ENCODE assay signal across 17 cellular contexts in the genomic region with DNA sequence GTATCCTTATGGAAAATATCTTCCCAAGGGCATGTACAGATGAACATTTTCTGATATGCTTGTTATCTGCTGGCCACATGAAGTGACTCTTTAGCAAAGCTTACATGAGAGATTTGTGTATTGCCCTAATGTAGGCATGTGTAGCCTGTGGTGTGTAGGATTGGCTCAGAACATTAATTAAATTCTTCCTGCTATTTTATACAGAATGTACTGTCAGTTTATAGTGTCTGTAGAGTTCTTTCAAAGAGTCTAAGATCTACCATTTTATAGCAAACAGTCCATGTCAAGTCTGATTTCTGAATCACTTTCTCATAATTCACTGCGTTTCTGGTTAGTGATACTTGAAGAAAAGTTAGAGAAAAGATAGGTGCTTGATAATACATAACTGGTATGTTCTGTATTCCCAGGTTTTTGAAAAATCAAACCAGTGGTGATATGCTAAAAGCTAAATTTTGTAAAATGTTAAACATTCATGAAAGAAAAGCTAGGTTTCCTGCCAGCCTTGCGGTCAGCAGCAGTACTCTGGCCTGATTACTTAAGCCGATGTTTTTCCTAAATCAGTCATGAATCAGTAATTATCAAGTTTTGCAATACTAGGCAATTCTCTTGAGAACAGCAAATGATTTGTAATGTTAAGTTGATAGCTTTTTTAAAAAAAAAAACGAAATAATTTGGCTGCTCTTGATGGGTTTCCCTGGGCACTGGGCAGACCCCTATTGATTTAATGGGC. TPM values are rescaled to one million over a fixed set of nuclear protein-coding genes. Genes with fewer than 3 reads are reported as not detected.
DNase-seq lines count a peak whose midpoint lies in the region; ATAC-seq and TF ChIP-seq lines count a peak whose summit lies in the region.
"Had no signal": no experiment of that assay in that cellular context is flagged by ENCODE, and none has a peak within 500 bp of the region (broad histone marks: within the 10 kb centered on the region; RNA-seq: fewer than 3 reads in every experiment).

No MANE protein-coding gene starts in this region.

- H3K27ac Mint-ChIP-seq in activated naive CD8-positive, alpha-beta T cell treated with anti-CD3 and anti-CD28 coated beads, Interleukin-2, amount 50 U/mL, for 24 hours, result no peak overlapping the region
- H3K27ac Mint-ChIP-seq: CD4-positive, alpha-beta memory T cell had no signal

- H3K9me3 Mint-ChIP-seq in activated naive CD8-positive, alpha-beta T cell treated with anti-CD3 and anti-CD28 coated beads, Interleukin-2, amount 50 U/mL, for 24 hours, result no peaks in the 10 kb centered on the region
- H3K9me3 Mint-ChIP-seq: activated T-cell treated with anti-CD3 and anti-CD28 coated beads, Interleukin-2, amount 50 U/mL, for 4 hours had no signal

- H3K4ac ChIP-seq in mesendoderm (ENCODE audit: low read depth, low read length), result no peak overlapping the region

- H3K18ac ChIP-seq in mesendoderm (ENCODE audit: low read length), result no peak overlapping the region

- H3K9me3 ChIP-seq in adipocyte (ENCODE audit: control insufficient read depth, low read length) (no peaks in the 10 kb centered on the region), skeletal muscle satellite cell (replicated peaks; ENCODE audit: low read length) (no peaks in the 10 kb centered on the region), PC-3 (ENCODE audit: low read length) (no peaks in the 10 kb centered on the region)
- H3K9me3 ChIP-seq: ascending aorta, psoas muscle had no signal

- no peak overlapping the region for H2AK5ac ChIP-seq in mesendoderm (ENCODE audit: low read length)

- no peak for ATAC-seq in activated naive CD8-positive, alpha-beta T cell treated with anti-CD3 and anti-CD28 coated beads, Interleukin-2, amount 50 U/mL, for 24 hours
- no peak for ATAC-seq in PC-3
- ATAC-seq: activated T-cell treated with anti-CD3 and anti-CD28 coated beads, Interleukin-2, amount 50 U/mL, for 4 hours had no signal

- H2BK15ac ChIP-seq in mesendoderm (replicated peaks; ENCODE audit: low read depth), result no peak overlapping the region

- DNase-seq in GM04503 (ENCODE audit: low read depth) (peak; percentile 50), adipocyte (ENCODE audit: low read depth) (peak; percentile 88), foreskin fibroblast (peak; percentile 25 to 67), mesendoderm (no peak), GM10266 (ENCODE audit: extremely low spot score) (no peak), PC-3 (no peak)
- DNase-seq in activated naive CD8-positive, alpha-beta T cell treated with anti-CD3 and anti-CD28 coated beads, Interleukin-2, amount 50 U/mL, for 24 hours, result no peak
- DNase-seq: activated T-cell treated with anti-CD3 and anti-CD28 coated beads, Interleukin-2, amount 50 U/mL, for 4 hours; CD4-positive, alpha-beta memory T cell; GDM1; NCI-H1048; psoas muscle; stimulated activated CD4-positive, alpha-beta T cell treated with anti-CD3 and anti-CD28 coated beads, Interleukin-4, amount 100 ng/mL, for 24 hours; stimulated activated naive CD4-positive, alpha-beta T cell treated with Interleukin-2 at 50 U/mL for 16 hours; T-helper 1 cell had no signal

- TF ChIP-seq CTCF in foreskin fibroblast (IDR thresholded peaks at IDR 0.05; ENCODE audit: low read depth, low read length) (no peak), GM10266 (IDR thresholded peaks at IDR 0.05; ENCODE audit: control insufficient read depth, insufficient read depth, low read depth, missing control alignments) (no peak), PC-3 (conservative IDR thresholded peaks at IDR 0.05; ENCODE audit: low read depth, low read length) (no peak)

- no peak overlapping the region for H2BK5ac ChIP-seq in mesendoderm (ENCODE audit: low read length)

- H4K5ac ChIP-seq in mesendoderm (ENCODE audit: low read length), result no peak overlapping the region

- H3K4me2 ChIP-seq in skeletal muscle satellite cell (ENCODE audit: low read length) (peak overlapping the region; percentile 21), mesendoderm (ENCODE audit: low read length) (no peak overlapping the region), PC-3 (ENCODE audit: low read length) (no peak overlapping the region)

- no peak overlapping the region for H3K4me3 Mint-ChIP-seq in activated naive CD8-positive, alpha-beta T cell treated with anti-CD3 and anti-CD28 coated beads, Interleukin-2, amount 50 U/mL, for 24 hours
- H3K4me3 Mint-ChIP-seq: activated T-cell treated with anti-CD3 and anti-CD28 coated beads, Interleukin-2, amount 50 U/mL, for 4 hours; CD4-positive, alpha-beta memory T cell had no signal

- H3K9me2 ChIP-seq in PC-3 (replicated peaks; ENCODE audit: low read length), result no peaks in the 10 kb centered on the region

- H3K4me1 ChIP-seq in adipocyte (ENCODE audit: control insufficient read depth, insufficient read depth, low read length) (peaks cover 39% of the 10 kb centered on the region), skeletal muscle satellite cell (ENCODE audit: control insufficient read depth, insufficient read depth, low read length) (peaks cover 28% of the 10 kb centered on the region), mesendoderm (ENCODE audit: control insufficient read depth, low read depth, low read length) (no peaks in the 10 kb centered on the region), PC-3 (ENCODE audit: insufficient read depth, low read length) (peaks cover 22% of the 10 kb centered on the region)
- H3K4me1 ChIP-seq: ascending aorta, psoas muscle had no signal

- BruUV-seq in PC-3 (replicated peaks; lab: Mats Ljungman, UMichigan), result no TSS peak

- H3F3A ChIP-seq in PC-3 (ENCODE audit: low read length, unreplicated experiment), result no peaks in the 10 kb centered on the region

- H3K4me3 ChIP-seq in adipocyte (ENCODE audit: low read length) (peak overlapping the region; percentile 73), foreskin fibroblast (ENCODE audit: low read depth in 1 of 2, low read length in 2 of 2) (no peak overlapping the region), skeletal muscle satellite cell (ENCODE audit: low read length) (no peak overlapping the region), mesendoderm (ENCODE audit: low read length) (no peak overlapping the region), PC-3 (ENCODE audit: low read length) (no peak overlapping the region)
- H3K4me3 ChIP-seq: ascending aorta, psoas muscle had no signal

- H3K36me3 Mint-ChIP-seq in activated naive CD8-positive, alpha-beta T cell treated with anti-CD3 and anti-CD28 coated beads, Interleukin-2, amount 50 U/mL, for 24 hours (ENCODE audit: low read depth), result no peaks in the 10 kb centered on the region
- H3K36me3 Mint-ChIP-seq: CD4-positive, alpha-beta memory T cell had no signal

- no CpG with 5 or more reads among the region's 4 CpGs for WGBS in mesendoderm (ENCODE audit: extremely low coverage, insufficient coverage, low lambda C conversion rate)

- no peaks in the 10 kb centered on the region for H3K79me2 ChIP-seq in mesendoderm (ENCODE audit: control insufficient read depth, insufficient read depth, low read length)
- H3K79me2 ChIP-seq in PC-3 (ENCODE audit: low read length), result no peaks in the 10 kb centered on the region

- H3K27me3 ChIP-seq in adipocyte (replicated peaks; ENCODE audit: control insufficient read depth, insufficient read depth, low read length) (peaks cover 19% of the 10 kb centered on the region), skeletal muscle satellite cell (ENCODE audit: control insufficient read depth, insufficient read depth, low read length) (no peaks in the 10 kb centered on the region), mesendoderm (ENCODE audit: insufficient read depth, low read length, poor library complexity) (no peaks in the 10 kb centered on the region), PC-3 (ENCODE audit: low read length) (no peaks in the 10 kb centered on the region)
- H3K27me3 ChIP-seq: ascending aorta had no signal

- H4K8ac ChIP-seq in mesendoderm (ENCODE audit: low read depth, low read length), result no peak overlapping the region

- H2AFZ ChIP-seq in PC-3 (ENCODE audit: low read length), result no peak overlapping the region

- CTCF ChIA-PET in PC-3 (lab: Charles Lee), result no interaction called here

- no peaks in the 10 kb centered on the region for H3K79me1 ChIP-seq in mesendoderm (ENCODE audit: low read length)

- no peak overlapping the region for H3K56ac ChIP-seq in mesendoderm (ENCODE audit: low read length)

- no peak overlapping the region for H2BK120ac ChIP-seq in mesendoderm (ENCODE audit: low read depth, low read length)

- H4K20me1 ChIP-seq in PC-3 (ENCODE audit: low read length), result no peaks in the 10 kb centered on the region

- H3K4me1 Mint-ChIP-seq in activated naive CD8-positive, alpha-beta T cell treated with anti-CD3 and anti-CD28 coated beads, Interleukin-2, amount 50 U/mL, for 24 hours, result no peaks in the 10 kb centered on the region
- H3K4me1 Mint-ChIP-seq: CD4-positive, alpha-beta memory T cell had no signal

- H3K23ac ChIP-seq in mesendoderm (ENCODE audit: low read length), result no peak overlapping the region

- H3K9ac ChIP-seq in adipocyte (ENCODE audit: low read length) (peak overlapping the region; percentile 81), skeletal muscle satellite cell (ENCODE audit: low read depth, low read length) (no peak overlapping the region), mesendoderm (ENCODE audit: low read length) (no peak overlapping the region), PC-3 (ENCODE audit: low read length) (no peak overlapping the region)

- no peaks in the 10 kb centered on the region for H3K27me3 Mint-ChIP-seq in activated naive CD8-positive, alpha-beta T cell treated with anti-CD3 and anti-CD28 coated beads, Interleukin-2, amount 50 U/mL, for 24 hours

- intact Hi-C loops in PC-3 (cut with micrococcal nuclease), result no loop called here

- H3K36me3 ChIP-seq in adipocyte (ENCODE audit: control insufficient read depth, insufficient read depth, low read length, severe bottlenecking), result no peaks in the 10 kb centered on the region
- H3K36me3 ChIP-seq in skeletal muscle satellite cell (ENCODE audit: insufficient read depth, low read length), result no peaks in the 10 kb centered on the region
- H3K36me3 ChIP-seq in mesendoderm (ENCODE audit: control insufficient read depth, insufficient read depth, low read length), result no peaks in the 10 kb centered on the region
- no peaks in the 10 kb centered on the region for H3K36me3 ChIP-seq in PC-3 (ENCODE audit: low read depth, low read length)
- H3K36me3 ChIP-seq: ascending aorta had no signal

- POLR2A ChIA-PET in PC-3 (lab: Charles Lee; ENCODE audit: unreplicated experiment), result no interaction called here

- no peak overlapping the region for H3K27ac ChIP-seq in mesendoderm (ENCODE audit: low read depth, low read length)
- no peak overlapping the region for H3K27ac ChIP-seq in PC-3 (ENCODE audit: low read length)
- H3K27ac ChIP-seq: psoas muscle had no signal

RNA-seq across cellular contexts. Expression of a gene that starts 30.9 kb away (rescaled TPM):
- 183 and 208 TPM in 2 replicates for total RNA-seq in skeletal muscle satellite cell (2012; rRNA removed)
- polyA plus RNA-seq in mesendoderm (2013, experiment 1 of 2), result 14.5 TPM
- 14.7 TPM for polyA plus RNA-seq in mesendoderm (2013, experiment 2 of 2)
- total RNA-seq in PC-3 (2014; rRNA removed), result 52.0 and 59.6 TPM in 2 replicates
- total RNA-seq: CD4-positive, alpha-beta memory T cell had no signal
- polyA plus RNA-seq: CD4-positive, alpha-beta memory T cell had no signal

Comparison
In these comparisons a context has a peak if more than half of its experiments do, and no peak if none do; other contexts are left out.
1. DNase-seq: peak in GM04503 (single experiment), adipocyte (single experiment) and foreskin fibroblast (2 of 2); none in mesendoderm (single experiment), activated naive CD8-positive, alpha-beta T cell treated with anti-CD3 and anti-CD28 coated beads, Interleukin-2, amount 50 U/mL, for 24 hours (single experiment), GM10266 (single experiment) and PC-3 (single experiment).